In the genomic region with DNA sequence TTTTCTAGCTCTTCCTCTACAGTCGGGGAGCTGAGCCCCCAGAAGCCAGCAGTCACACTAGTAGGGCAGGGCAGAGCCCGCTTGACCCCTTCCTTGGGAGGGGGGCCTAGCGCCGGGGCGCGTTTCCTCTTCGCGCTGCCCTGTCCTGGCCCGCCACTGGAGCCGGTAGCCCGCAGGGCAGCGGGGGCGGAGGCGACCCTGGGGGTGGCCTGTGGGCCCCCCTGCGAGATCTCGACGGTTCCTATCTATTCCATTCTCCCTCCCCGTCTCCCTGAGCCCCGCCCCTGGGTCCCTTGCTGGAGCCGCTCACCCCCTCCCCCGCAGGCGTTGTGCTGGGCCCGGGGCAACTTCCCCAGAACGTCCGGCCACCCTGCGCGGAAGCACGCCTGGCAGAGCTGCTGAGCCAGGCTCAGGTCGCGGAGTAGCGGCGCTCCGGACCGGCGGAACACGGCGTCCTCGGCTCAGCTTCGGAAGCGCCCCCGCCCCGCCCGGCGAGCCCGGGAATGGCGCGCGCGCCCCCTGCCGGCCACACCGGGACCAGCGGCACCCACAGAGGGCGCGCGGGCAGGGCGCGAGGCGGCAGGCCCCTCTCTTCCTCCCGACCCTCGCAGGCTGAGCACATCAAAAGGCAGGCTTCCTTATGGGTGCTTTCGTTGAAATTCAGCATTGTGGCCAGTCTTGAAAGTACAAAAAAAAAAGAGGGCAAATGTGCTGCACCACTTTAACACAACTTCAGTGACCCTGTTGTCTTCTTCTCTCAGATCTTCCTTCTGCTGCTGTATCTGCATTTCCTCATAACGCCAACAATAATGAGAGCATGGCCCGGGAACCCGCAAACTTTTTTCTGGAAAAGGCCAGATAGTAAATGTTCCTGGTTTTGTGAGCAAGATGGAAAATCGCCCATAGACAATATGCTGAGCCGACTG, we compare ENCODE assay signal across 8 cellular contexts.
DNase-seq lines count a peak whose midpoint lies in the region; ATAC-seq and TF ChIP-seq lines count a peak whose summit lies in the region.

No MANE protein-coding gene starts in this region.

- no peaks in the 10 kb centered on the region for H3K36me3 ChIP-seq in CD8-positive, alpha-beta T cell (ENCODE audit: insufficient read depth, low read length)
- no peaks in the 10 kb centered on the region; the same call in 1 of the 2 replicates for H3K36me3 ChIP-seq in OCI-LY1 (ENCODE audit: insufficient read depth, low read length)
- H3K36me3 ChIP-seq in upper lobe of left lung = no peaks in the 10 kb centered on the region

- H3K27ac ChIP-seq in CD8-positive, alpha-beta T cell (ENCODE audit: low read depth, low read length) = no peak overlapping the region
- no peak overlapping the region for H3K27ac ChIP-seq in OCI-LY1 (ENCODE audit: low read depth, low read length, poor library complexity, severe bottlenecking)
- H3K27ac ChIP-seq in upper lobe of left lung = peak overlapping the region; percentile 84 to 89 (median 88)

- no peaks in the 10 kb centered on the region for H3K9me2 ChIP-seq in OCI-LY1 (ENCODE audit: low read depth, low read length)

- peak overlapping the region; percentile 66 for H3K4me3 Mint-ChIP-seq in CD8-positive, alpha-beta T cell

- no peaks in the 10 kb centered on the region for H3K36me3 Mint-ChIP-seq in CD8-positive, alpha-beta T cell
- H3K36me3 Mint-ChIP-seq in activated naive CD4-positive, alpha-beta T cell treated with anti-CD3 and anti-CD28 coated beads, Interleukin-2, amount 50 U/mL, for 72 hours = peaks cover 0 to 4% of the 10 kb centered on the region in 2 donors

- CTCF ChIA-PET in CD8-positive, alpha-beta T cell (lab: Charles Lee) = interaction anchor here (0.7 to 1.8 kb wide), 4 partner anchors 10 to 45 kb away, joined by 3 to 7 read pairs (median 4); no protein-coding TSS in a partner anchor

- TF ChIP-seq POLR2A in upper lobe of left lung (IDR thresholded peaks at IDR 0.05) = peak in 1 of 4 donors; percentile 11

- no peaks in the 10 kb centered on the region for H3K27me3 ChIP-seq in CD8-positive, alpha-beta T cell (ENCODE audit: insufficient read depth, low read length)
- H3K27me3 ChIP-seq in OCI-LY1 (ENCODE audit: insufficient read depth, low read length) (peaks cover 6% of the 10 kb centered on the region; the same call in 1 of the 2 replicates), upper lobe of left lung (no peaks in the 10 kb centered on the region)

- no peaks in the 10 kb centered on the region for H3F3A ChIP-seq in OCI-LY1 (ENCODE audit: insufficient read depth, low read length)

- H3K4me1 Mint-ChIP-seq in CD8-positive, alpha-beta T cell (ENCODE audit: low read depth) = peaks cover 5% of the 10 kb centered on the region

- peak in 1 of 4 donors; percentile 33 for TF ChIP-seq EP300 in upper lobe of left lung (IDR thresholded peaks at IDR 0.05)

- peaks cover 19% of the 10 kb centered on the region for H3K27me3 Mint-ChIP-seq in CD8-positive, alpha-beta T cell (ENCODE audit: low read depth)

- H2AFZ ChIP-seq in OCI-LY1 (ENCODE audit: low read length) = 0 out of 2 replicates have a peak overlapping the region, but pooled peaks have one; percentile 4

- peak overlapping the region; percentile 46 for H3K9ac ChIP-seq in OCI-LY1 (ENCODE audit: low read length)

- ATAC-seq in CD8-positive, alpha-beta T cell = no peak
- peak; percentile 82 for ATAC-seq in GM19324 (IDR thresholded peaks at IDR 0.05; ENCODE audit: low FRiP score, unreplicated experiment)
- peak; percentile 94 for ATAC-seq in HG03432 (IDR thresholded peaks at IDR 0.05; ENCODE audit: unreplicated experiment)
- ATAC-seq in activated naive CD4-positive, alpha-beta T cell treated with anti-CD3 and anti-CD28 coated beads, Interleukin-2, amount 50 U/mL, for 72 hours = peak; percentile 78 to 91
- ATAC-seq in omental fat pad (ENCODE audit: low FRiP score) = peak; percentile 88
- peak; percentile 92 to 97 for ATAC-seq in upper lobe of left lung (ENCODE audit: low FRiP score in 2 of 2)

- peak overlapping the region; percentile 39 for H3K4me3 ChIP-seq in CD8-positive, alpha-beta T cell (ENCODE audit: low read depth, low read length)
- H3K4me3 ChIP-seq in OCI-LY1 (ENCODE audit: low read depth, low read length, poor library complexity, severe bottlenecking) (peak overlapping the region; percentile 60), upper lobe of left lung (peak overlapping the region; percentile 8 to 62 (median 52))

- peaks cover 8% of the 10 kb centered on the region for H3K4me1 ChIP-seq in CD8-positive, alpha-beta T cell (ENCODE audit: insufficient read depth, low read length)
- peaks cover 16% of the 10 kb centered on the region for H3K4me1 ChIP-seq in OCI-LY1 (ENCODE audit: insufficient read depth, low read length, severe bottlenecking)
- peaks cover 14 to 21% (median 18%) of the 10 kb centered on the region in 4 donors for H3K4me1 ChIP-seq in upper lobe of left lung

- H3K79me2 ChIP-seq in OCI-LY1 (ENCODE audit: insufficient read depth, low read length) = no peaks in the 10 kb centered on the region

- H4K20me1 ChIP-seq in OCI-LY1 (ENCODE audit: insufficient read depth, low read length) = no peaks in the 10 kb centered on the region

- 9 to 17% methylated on average over 15 to 33 of the region's 66 CpGs for WGBS in upper lobe of left lung, 2 donors

- H3K9me3 Mint-ChIP-seq in CD8-positive, alpha-beta T cell = peaks cover 10% of the 10 kb centered on the region
- peaks cover 0 to 7% of the 10 kb centered on the region in 2 donors for H3K9me3 Mint-ChIP-seq in activated naive CD4-positive, alpha-beta T cell treated with anti-CD3 and anti-CD28 coated beads, Interleukin-2, amount 50 U/mL, for 72 hours

- peak overlapping the region; percentile 76 for H3K4me2 ChIP-seq in OCI-LY1 (ENCODE audit: low read length)

- POLR2A ChIA-PET in CD8-positive, alpha-beta T cell (lab: Charles Lee) = no interaction called here

- peak in 5 of 7 experiments; percentile 22 to 58 (median 40) for DNase-seq in CD8-positive, alpha-beta T cell
- DNase-seq in activated naive CD4-positive, alpha-beta T cell treated with anti-CD3 and anti-CD28 coated beads, Interleukin-2, amount 50 U/mL, for 72 hours (ENCODE audit: low spot score in 2 of 2) = peak in 1 of 2 donors; percentile 69
- DNase-seq in head of caudate nucleus = peak; percentile 22 to 85 (median 71)
- peak; percentile 69 for DNase-seq in omental fat pad (ENCODE audit: low spot score)
- DNase-seq in upper lobe of left lung = peak; percentile 82 to 97

- no peaks in the 10 kb centered on the region for H3K9me3 ChIP-seq in CD8-positive, alpha-beta T cell (ENCODE audit: low read length)
- H3K9me3 ChIP-seq in OCI-LY1 (ENCODE audit: low read length) (peaks cover 8% of the 10 kb centered on the region), upper lobe of left lung (no peaks in the 10 kb centered on the region)

- intact Hi-C loops in CD8-positive, alpha-beta T cell (cut with DNase I, micrococcal nuclease) = loop anchor here in 1 of 2 experiments (10.0 kb wide), 2 partner anchors 1330 to 1360 kb away; a partner anchor contains a TSS
- intact Hi-C loops in head of caudate nucleus (cut with DNase I) = no loop called here

- peak; percentile 59 for TF ChIP-seq CTCF in CD8-positive, alpha-beta T cell (IDR thresholded peaks at IDR 0.05)
- peak; percentile 99 for TF ChIP-seq CTCF in OCI-LY1 (IDR thresholded peaks at IDR 0.05; ENCODE audit: low read length)
- peak in 2 of 3 donors; percentile 85 to 88 for TF ChIP-seq CTCF in omental fat pad (IDR thresholded peaks at IDR 0.05)
- peak; percentile 96 to 98 (median 98) for TF ChIP-seq CTCF in upper lobe of left lung (IDR thresholded peaks at IDR 0.05)

- no peak overlapping the region for H3K27ac Mint-ChIP-seq in CD8-positive, alpha-beta T cell
- H3K27ac Mint-ChIP-seq in activated naive CD4-positive, alpha-beta T cell treated with anti-CD3 and anti-CD28 coated beads, Interleukin-2, amount 50 U/mL, for 72 hours = no peak overlapping the region

Comparison
In these comparisons a context has a peak if more than half of its experiments do, and no peak if none do; other contexts are left out.
1. H3K27ac ChIP-seq: peak in upper lobe of left lung (4 of 4); none in CD8-positive, alpha-beta T cell (single experiment) and OCI-LY1 (single experiment).
2. Peak in every context shown above with its lines, with median percentiles within 50 percentile points of each other: H3K4me3 ChIP-seq and CTCF ChIP-seq.